1 cellular context compared by ENCODE assay signal in genomic region chr10:123614888-123615287, GRCh38.
TF ChIP-seq lines count a peak whose summit lies in the region.

No MANE protein-coding gene starts in this region.

TF ChIP-seq in HepG2, 621 proteins besides CTCF, POLR2A, EP300 and RAD21 (continued from another document and continues in another):
- no peak for TF ChIP-seq ZNF318 (CRISPR knock-in tag; IDR thresholded peaks at IDR 0.05)
- TF ChIP-seq MYC (CRISPR knock-in tag; IDR thresholded peaks at IDR 0.05; ENCODE audit: borderline replicate concordance), result no peak
- TF ChIP-seq, protein P1, sequence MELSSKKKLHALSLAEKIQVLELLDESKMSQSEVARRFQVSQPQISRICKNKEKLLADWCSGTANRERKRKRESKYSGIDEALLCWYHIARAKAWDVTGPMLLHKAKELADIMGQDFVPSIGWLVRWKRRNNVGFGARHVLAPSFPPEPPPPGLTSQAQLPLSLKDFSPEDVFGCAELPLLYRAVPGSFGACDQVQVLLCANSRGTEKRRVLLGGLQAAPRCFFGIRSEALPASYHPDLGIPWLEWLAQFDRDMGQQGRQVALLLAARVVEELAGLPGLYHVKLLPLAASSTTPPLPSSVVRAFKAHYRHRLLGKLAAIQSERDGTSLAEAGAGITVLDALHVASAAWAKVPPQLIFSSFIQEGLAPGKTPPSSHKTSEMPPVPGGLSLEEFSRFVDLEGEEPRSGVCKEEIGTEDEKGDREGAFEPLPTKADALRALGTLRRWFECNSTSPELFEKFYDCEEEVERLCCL (CRISPR knock-in tag; IDR thresholded peaks at IDR 0.05; ENCODE audit: borderline replicate concordance), result peak; percentile 64; the same call in 1 of the 2 replicates
- TF ChIP-seq ZFP37 (CRISPR knock-in tag; IDR thresholded peaks at IDR 0.05; ENCODE audit: borderline replicate concordance), result peak; percentile 84; the same call in 1 of the 2 replicates
- TF ChIP-seq FOXC1 (CRISPR knock-in tag; IDR thresholded peaks at IDR 0.05; ENCODE audit: borderline replicate concordance), result peak; percentile 26; the same call in 1 of the 2 replicates
- TF ChIP-seq SATB2 (CRISPR knock-in tag; IDR thresholded peaks at IDR 0.05), result peak; percentile 93
- TF ChIP-seq TGIF2 (CRISPR knock-in tag; IDR thresholded peaks at IDR 0.05), result peak; percentile 91
- no peak for TF ChIP-seq ZUFSP (CRISPR knock-in tag; IDR thresholded peaks at IDR 0.05; ENCODE audit: borderline replicate concordance)
- TF ChIP-seq POLR2G (IDR thresholded peaks at IDR 0.05; ENCODE audit: low read depth, low read length), result no peak
- peak; percentile 60; the same call in 1 of the 2 replicates for TF ChIP-seq SRY (CRISPR knock-in tag; IDR thresholded peaks at IDR 0.05)
- TF ChIP-seq MIXL1 (CRISPR knock-in tag; IDR thresholded peaks at IDR 0.05), result peak; percentile 62; the same call in 1 of the 2 replicates
- TF ChIP-seq ZSCAN21 (CRISPR knock-in tag; IDR thresholded peaks at IDR 0.05; ENCODE audit: borderline replicate concordance), result peak; percentile 61
- no peak for TF ChIP-seq ZXDC (CRISPR knock-in tag; IDR thresholded peaks at IDR 0.05)
- no peak for TF ChIP-seq FOXJ3 (CRISPR knock-in tag; IDR thresholded peaks at IDR 0.05; ENCODE audit: borderline replicate concordance)
- TF ChIP-seq TRAFD1 (CRISPR knock-in tag; IDR thresholded peaks at IDR 0.05; ENCODE audit: borderline replicate concordance), result no peak
- peak; percentile 76; the same call in 1 of the 2 replicates for TF ChIP-seq ZSCAN31 (CRISPR knock-in tag; IDR thresholded peaks at IDR 0.05; ENCODE audit: low read depth)
- TF ChIP-seq, protein P2, sequence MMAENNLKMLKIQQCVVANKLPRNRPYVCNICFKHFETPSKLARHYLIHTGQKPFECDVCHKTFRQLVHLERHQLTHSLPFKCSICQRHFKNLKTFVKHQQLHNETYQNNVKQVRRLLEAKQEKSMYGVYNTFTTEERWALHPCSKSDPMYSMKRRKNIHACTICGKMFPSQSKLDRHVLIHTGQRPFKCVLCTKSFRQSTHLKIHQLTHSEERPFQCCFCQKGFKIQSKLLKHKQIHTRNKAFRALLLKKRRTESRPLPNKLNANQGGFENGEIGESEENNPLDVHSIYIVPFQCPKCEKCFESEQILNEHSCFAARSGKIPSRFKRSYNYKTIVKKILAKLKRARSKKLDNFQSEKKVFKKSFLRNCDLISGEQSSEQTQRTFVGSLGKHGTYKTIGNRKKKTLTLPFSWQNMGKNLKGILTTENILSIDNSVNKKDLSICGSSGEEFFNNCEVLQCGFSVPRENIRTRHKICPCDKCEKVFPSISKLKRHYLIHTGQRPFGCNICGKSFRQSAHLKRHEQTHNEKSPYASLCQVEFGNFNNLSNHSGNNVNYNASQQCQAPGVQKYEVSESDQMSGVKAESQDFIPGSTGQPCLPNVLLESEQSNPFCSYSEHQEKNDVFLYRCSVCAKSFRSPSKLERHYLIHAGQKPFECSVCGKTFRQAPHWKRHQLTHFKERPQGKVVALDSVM (CRISPR knock-in tag; IDR thresholded peaks at IDR 0.05), result no peak
- TF ChIP-seq REST (IDR thresholded peaks at IDR 0.05; ENCODE audit: borderline replicate concordance in 1 of 2, low read depth in 1 of 2, low read length in 2 of 2), result peak in 1 of 2 experiments; percentile 99
- TF ChIP-seq ZNF775 (CRISPR knock-in tag; IDR thresholded peaks at IDR 0.05; ENCODE audit: borderline replicate concordance), result no peak
- TF ChIP-seq NKX3-1 (CRISPR knock-in tag; IDR thresholded peaks at IDR 0.05), result peak; percentile 92
- TF ChIP-seq NFKB2 (CRISPR knock-in tag; IDR thresholded peaks at IDR 0.05; ENCODE audit: borderline replicate concordance), result peak; percentile 72; the same call in 1 of the 2 replicates
- TF ChIP-seq IKZF4 (CRISPR knock-in tag; IDR thresholded peaks at IDR 0.05; ENCODE audit: borderline replicate concordance, low read depth, not compliant biosample characterization), result peak; percentile 85
- peak; percentile 56 for TF ChIP-seq HOXA3 (CRISPR knock-in tag; IDR thresholded peaks at IDR 0.05)
- peak; percentile 31; the same call in 1 of the 2 replicates for TF ChIP-seq ZBTB20 (CRISPR knock-in tag; IDR thresholded peaks at IDR 0.05; ENCODE audit: borderline replicate concordance, low read depth)
- peak; percentile 99 for TF ChIP-seq MIER2 (CRISPR knock-in tag; IDR thresholded peaks at IDR 0.05)
- TF ChIP-seq, protein P3, sequence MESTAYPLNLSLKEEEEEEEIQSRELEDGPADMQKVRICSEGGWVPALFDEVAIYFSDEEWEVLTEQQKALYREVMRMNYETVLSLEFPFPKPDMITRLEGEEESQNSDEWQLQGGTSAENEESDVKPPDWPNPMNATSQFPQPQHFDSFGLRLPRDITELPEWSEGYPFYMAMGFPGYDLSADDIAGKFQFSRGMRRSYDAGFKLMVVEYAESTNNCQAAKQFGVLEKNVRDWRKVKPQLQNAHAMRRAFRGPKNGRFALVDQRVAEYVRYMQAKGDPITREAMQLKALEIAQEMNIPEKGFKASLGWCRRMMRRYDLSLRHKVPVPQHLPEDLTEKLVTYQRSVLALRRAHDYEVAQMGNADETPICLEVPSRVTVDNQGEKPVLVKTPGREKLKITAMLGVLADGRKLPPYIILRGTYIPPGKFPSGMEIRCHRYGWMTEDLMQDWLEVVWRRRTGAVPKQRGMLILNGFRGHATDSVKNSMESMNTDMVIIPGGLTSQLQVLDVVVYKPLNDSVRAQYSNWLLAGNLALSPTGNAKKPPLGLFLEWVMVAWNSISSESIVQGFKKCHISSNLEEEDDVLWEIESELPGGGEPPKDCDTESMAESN (CRISPR knock-in tag; conservative IDR thresholded peaks at IDR 0.05), result peak; percentile 56; the same call in 1 of the 2 replicates
- TF ChIP-seq JUND (CRISPR knock-in tag; IDR thresholded peaks at IDR 0.05), result no peak
- TF ChIP-seq RXRB (CRISPR knock-in tag; IDR thresholded peaks at IDR 0.05; ENCODE audit: borderline replicate concordance), result peak; percentile 63
- peak; percentile 80; the same call in 1 of the 2 replicates for TF ChIP-seq HOXA9 (CRISPR knock-in tag; IDR thresholded peaks at IDR 0.05; ENCODE audit: borderline replicate concordance)
- peak; percentile 89 for TF ChIP-seq KLF6 (CRISPR knock-in tag; IDR thresholded peaks at IDR 0.05)
